In the genomic region with DNA sequence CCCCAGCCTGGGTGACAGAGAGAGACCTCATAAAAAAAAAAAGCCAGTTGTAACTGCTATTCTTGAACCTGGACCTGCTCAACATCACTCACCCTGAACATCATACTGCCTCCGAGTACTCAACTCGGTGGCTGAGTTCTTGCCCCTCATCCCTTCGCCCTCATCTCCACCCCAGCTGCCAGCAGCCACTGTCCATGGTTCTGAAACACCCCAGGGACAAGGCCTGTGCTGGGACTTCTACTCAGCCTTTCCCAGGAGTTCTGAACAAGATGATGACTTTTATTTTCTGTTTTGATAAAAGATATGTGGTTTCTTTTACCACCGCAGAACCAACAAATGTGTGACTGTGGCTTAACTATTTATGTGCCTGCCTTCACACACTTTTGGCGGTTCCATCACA, we compare ENCODE assay signal across 12 cellular contexts. TPM values are rescaled to one million over a fixed set of nuclear protein-coding genes. Genes with fewer than 3 reads are reported as not detected.
DNase-seq lines count a peak whose midpoint lies in the region; ATAC-seq, FAIRE-seq and TF ChIP-seq lines count a peak whose summit lies in the region.
"Had no signal": no experiment of that assay in that cellular context is flagged by ENCODE, and none has a peak within 500 bp of the region (broad histone marks: within the 10 kb centered on the region; RNA-seq: fewer than 3 reads in every experiment).

No MANE protein-coding gene starts in this region.

- H3K9me3 Mint-ChIP-seq in chondrocyte (ENCODE audit: low read depth), result no peaks in the 10 kb centered on the region

- H3K4me1 Mint-ChIP-seq in chondrocyte (ENCODE audit: low read depth), result no peaks in the 10 kb centered on the region

- TF ChIP-seq POLR2A in HepG2 (IDR thresholded peaks at IDR 0.05; ENCODE audit: insufficient read depth in 1 of 2, low read depth in 2 of 2, low read length in 2 of 2) (no peak), right lobe of liver (IDR thresholded peaks at IDR 0.05) (no peak), endothelial cell of umbilical vein (IDR thresholded peaks at IDR 0.05; ENCODE audit: low read depth, low read length) (no peak), testis (IDR thresholded peaks at IDR 0.05) (no peak)

- H3K27me3 Mint-ChIP-seq in chondrocyte (ENCODE audit: low read depth), result peaks cover 38% of the 10 kb centered on the region

- H3K9me3 ChIP-seq in HepG2 (ENCODE audit: low read length), result no peaks in the 10 kb centered on the region
- H3K9me3 ChIP-seq in right lobe of liver, result no peaks in the 10 kb centered on the region
- no peaks in the 10 kb centered on the region for H3K9me3 ChIP-seq in endothelial cell of umbilical vein (replicated peaks; ENCODE audit: control insufficient read depth, insufficient read depth, low read length)
- no peaks in the 10 kb centered on the region for H3K9me3 ChIP-seq in testis

- dilution Hi-C loops in endothelial cell of umbilical vein (cut with MboI; ENCODE audit: extremely low pct_ligation_motif_present, low sequenced_read_pairs), result no loop called here

- no peaks in the 10 kb centered on the region for H3K9me1 ChIP-seq in endothelial cell of umbilical vein (replicated peaks; ENCODE audit: control insufficient read depth, extremely low read depth, insufficient read depth, low read length)

- H3K27ac ChIP-seq in HepG2 (ENCODE audit: extremely low read length, insufficient read depth, low read length) (no peak overlapping the region), right lobe of liver (no peak overlapping the region), endothelial cell of umbilical vein (ENCODE audit: insufficient read depth, low read depth, low read length) (no peak overlapping the region), testis (no peak overlapping the region)
- H3K27ac ChIP-seq: SK-N-MC had no signal

- H3K9ac ChIP-seq in HepG2 (ENCODE audit: insufficient read depth, low read depth, low read length) (no peak overlapping the region), endothelial cell of umbilical vein (replicated peaks; ENCODE audit: extremely low read depth, insufficient read depth, low read length) (no peak overlapping the region)

- no peak for TF ChIP-seq RAD21 in HepG2 (CRISPR knock-in tag; IDR thresholded peaks at IDR 0.05)

- no peak overlapping the region for H3K27ac Mint-ChIP-seq in chondrocyte (ENCODE audit: unreplicated experiment)
- H3K27ac Mint-ChIP-seq: CD4-positive, CD25-positive, alpha-beta regulatory T cell had no signal

- H3K79me2 ChIP-seq in HepG2 (ENCODE audit: insufficient read depth, low read length) (no peaks in the 10 kb centered on the region), endothelial cell of umbilical vein (ENCODE audit: control insufficient read depth, insufficient read depth, low read length) (no peaks in the 10 kb centered on the region)

- FAIRE-seq in HepG2 (lab: Jason Lieb, UNC) (no peak), endothelial cell of umbilical vein (lab: Jason Lieb, UNC) (peak; percentile 8)

- H3K4me2 ChIP-seq in HepG2 (ENCODE audit: low read depth, low read length) (no peak overlapping the region), endothelial cell of umbilical vein (ENCODE audit: insufficient read depth, low read length) (no peak overlapping the region)

- H3K4me1 ChIP-seq in HepG2 (ENCODE audit: insufficient read depth, low read length) (no peaks in the 10 kb centered on the region), right lobe of liver (peaks cover 0 to 1% (median 0%) of the 10 kb centered on the region in 4 donors), endothelial cell of umbilical vein (ENCODE audit: control insufficient read depth, extremely low read depth, insufficient read depth, low read length) (no peaks in the 10 kb centered on the region), testis (peaks cover 4% of the 10 kb centered on the region)

- H4K20me1 ChIP-seq in HepG2 (ENCODE audit: insufficient read depth, low read length) (no peaks in the 10 kb centered on the region), endothelial cell of umbilical vein (replicated peaks; ENCODE audit: control insufficient read depth, extremely low read depth, insufficient read depth, low read length) (no peaks in the 10 kb centered on the region)

- TF ChIP-seq CTCF in HepG2 (CRISPR knock-in tag; IDR thresholded peaks at IDR 0.05) (no peak), right lobe of liver (IDR thresholded peaks at IDR 0.05) (no peak), endothelial cell of umbilical vein (IDR thresholded peaks at IDR 0.05; ENCODE audit: extremely low read depth in 1 of 2, insufficient read depth in 1 of 2, low read depth in 1 of 2, low read length in 2 of 2) (no peak), testis (IDR thresholded peaks at IDR 0.05) (no peak), chondrocyte (IDR thresholded peaks at IDR 0.05) (no peak)

- in situ Hi-C loops in HepG2 (cut with HindIII; ENCODE audit: extremely low pct_ligation_motif_present, low pct_unique_long_range_greater_than_20kb), result loop anchor here (10.0 kb wide), 1 partner anchor 241 kb away; no protein-coding TSS in a partner anchor

- no peaks in the 10 kb centered on the region for H3K36me3 Mint-ChIP-seq in chondrocyte (ENCODE audit: low read depth)
- H3K36me3 Mint-ChIP-seq: CD4-positive, CD25-positive, alpha-beta regulatory T cell had no signal

- DNase-seq in HepG2 (ENCODE audit: low spot score), result peak; percentile 27
- no peak for DNase-seq in right lobe of liver
- DNase-seq in endothelial cell of umbilical vein (ENCODE audit: low read depth, low spot score), result peak; percentile 9
- peak; percentile 31 for DNase-seq in testis
- no peak for DNase-seq in chondrocyte (ENCODE audit: low spot score)
- DNase-seq in kidney glomerular epithelial cell (lab: John Stamatoyannopoulos, UW), result no peak
- DNase-seq in NCI-H2171 treated with DMSO at 0.1 percent for 48 hours (lab: John Stamatoyannopoulos, UW), result no peak
- DNase-seq: NCI-H1417 had no signal

- POLR2A ChIA-PET in HepG2 (lab: Yijun Ruan, JAX) (no interaction called here), endothelial cell of umbilical vein (lab: Charles Lee) (no interaction called here)

- BruUV-seq in HepG2 (replicated peaks; lab: Mats Ljungman, UMichigan) (no TSS peak), endothelial cell of umbilical vein (replicated peaks; lab: Mats Ljungman, UMichigan) (no TSS peak)

- H3K4me3 Mint-ChIP-seq in chondrocyte (ENCODE audit: unreplicated experiment), result no peak overlapping the region

- H3K4me3 ChIP-seq in HepG2 (replicated peaks in 1 of 3; ENCODE audit: insufficient read depth in 1 of 3, low read depth in 2 of 3, low read length in 3 of 3) (no peak overlapping the region), right lobe of liver (no peak overlapping the region), endothelial cell of umbilical vein (replicated peaks in 1 of 3; ENCODE audit: insufficient read depth in 1 of 3, low read depth in 1 of 3, low read length in 3 of 3) (no peak overlapping the region), testis (no peak overlapping the region)
- H3K4me3 ChIP-seq: SK-N-MC had no signal

- H2AFZ ChIP-seq in HepG2 (ENCODE audit: low read length) (no peak overlapping the region), endothelial cell of umbilical vein (ENCODE audit: low read depth, low read length) (no peak overlapping the region)

- no peak for ATAC-seq in HepG2
- ATAC-seq in right lobe of liver, result no peak

- no peaks in the 10 kb centered on the region for H3K36me3 ChIP-seq in HepG2 (replicated peaks in 1 of 2; ENCODE audit: control insufficient read depth in 1 of 2, insufficient read depth in 2 of 2, low read length in 2 of 2)
- no peaks in the 10 kb centered on the region for H3K36me3 ChIP-seq in right lobe of liver
- no peaks in the 10 kb centered on the region for H3K36me3 ChIP-seq in endothelial cell of umbilical vein (ENCODE audit: control insufficient read depth in 2 of 2, extremely low read depth in 1 of 2, insufficient read depth in 2 of 2, low read length in 2 of 2)
- no peaks in the 10 kb centered on the region for H3K36me3 ChIP-seq in testis (ENCODE audit: low read depth, missing control alignments)

- 21% methylated on average over 5 of the region's 5 CpGs for whole genome bisulfite sequencing in HepG2 (ENCODE audit: low lambda C conversion rate)
- 24% methylated on average over 5 of the region's 5 CpGs for WGBS in right lobe of liver (ENCODE audit: insufficient coverage, low coverage, low lambda C conversion rate, missing lambda C conversion rate)
- WGBS in testis, 2 donors, result 40 to 59% methylated on average over 5 of the region's 5 CpGs

- TF ChIP-seq EP300 in HepG2 (IDR thresholded peaks at IDR 0.05; ENCODE audit: low read depth in 2 of 2, low read length in 2 of 2) (no peak), HepG2 (CRISPR knock-in tag; IDR thresholded peaks at IDR 0.05; ENCODE audit: borderline replicate concordance) (no peak)

- peaks cover 0 to 2% of the 10 kb centered on the region in 2 experiments; a peak in 1 of 5 replicates for H3K27me3 ChIP-seq in HepG2 (ENCODE audit: control insufficient read depth in 1 of 2, insufficient read depth in 2 of 2, low read length in 2 of 2)
- peaks cover 0 to 4% of the 10 kb centered on the region in 2 donors for H3K27me3 ChIP-seq in right lobe of liver
- H3K27me3 ChIP-seq in endothelial cell of umbilical vein (ENCODE audit: control insufficient read depth in 2 of 2, insufficient read depth in 2 of 2, low read length in 2 of 2), result peaks cover 0 to 2% of the 10 kb centered on the region in 2 experiments
- no peaks in the 10 kb centered on the region for H3K27me3 ChIP-seq in testis

- CTCF ChIA-PET in HepG2 (lab: Yijun Ruan, JAX; ENCODE audit: low intra/inter-chr PET ratio, low total read pairs), result no interaction called here
- CTCF ChIA-PET in endothelial cell of umbilical vein (lab: Charles Lee), result no interaction called here

- intact Hi-C loops in HepG2 (cut with micrococcal nuclease; ENCODE audit: unreplicated experiment), result no loop called here
- intact Hi-C loops in right lobe of liver (cut with DNase I), result no loop called here
- intact Hi-C loops in endothelial cell of umbilical vein (cut with micrococcal nuclease), result no loop called here
- intact Hi-C loops in testis (cut with DNase I; ENCODE audit: low total_unique reads), result no loop called here

RNA-seq across cellular contexts. Expression of a gene that starts 5.3 kb away (rescaled TPM):
- 0.13 and 0.17 TPM in 2 replicates for total RNA-seq in HepG2 (2016; rRNA removed; fragmentation: Illumina TruSeq; extraction: Trizol)
- total RNA-seq in HepG2 (2016; cell fraction: cytosol; rRNA removed; fragmentation: Illumina TruSeq; extraction: Trizol; ENCODE audit: low read depth), result not detected in 2 replicates
- 0.13 TPM in 1 of 2 replicates, not detected in the other for total RNA-seq in HepG2 (2016; cell fraction: insoluble cytoplasmic fraction; rRNA removed; fragmentation: Illumina TruSeq; extraction: Trizol)
- total RNA-seq in HepG2 (2016; cell fraction: membrane; rRNA removed; fragmentation: Illumina TruSeq; extraction: Trizol), result not detected in 2 replicates
- total RNA-seq in HepG2 (2016; cell fraction: nucleus; rRNA removed; fragmentation: Illumina TruSeq; extraction: Trizol), result 0.22 TPM in 1 of 2 replicates, not detected in the other
- polyA plus RNA-seq in HepG2 (2011; rRNA removed), result 0.08 and 0.09 TPM in 2 replicates
- polyA plus RNA-seq in HepG2 (2011; cell fraction: cytosol; rRNA removed), result 0.03 TPM in 1 of 2 replicates, not detected in the other
- polyA plus RNA-seq in HepG2 (2011; cell fraction: nucleus; rRNA removed), result 0.12 and 0.29 TPM in 2 replicates
- polyA plus RNA-seq in HepG2 (2012), result 0.07 TPM in 1 of 2 replicates, not detected in the other
- polyA plus RNA-seq in HepG2 (2016; cell fraction: cytosol; fragmentation: Illumina TruSeq; extraction: Trizol; ENCODE audit: low read depth), result not detected in 2 replicates
- not detected in 2 replicates for polyA plus RNA-seq in HepG2 (2016; cell fraction: insoluble cytoplasmic fraction; fragmentation: Illumina TruSeq; extraction: Trizol; ENCODE audit: low read depth)
- not detected in 2 replicates for polyA plus RNA-seq in HepG2 (2016; cell fraction: membrane; fragmentation: Illumina TruSeq; extraction: Trizol; ENCODE audit: low read depth)
- polyA plus RNA-seq in HepG2 (2016; cell fraction: nucleus; fragmentation: Illumina TruSeq; extraction: Trizol; ENCODE audit: insufficient read depth, low read depth), result 0.31 TPM in 1 of 2 replicates, not detected in the other
- not detected in 2 replicates for polyA minus RNA-seq in HepG2 (2011; rRNA and poly(A)+ RNA removed; ENCODE audit: low replicate concordance)
- not detected in 2 replicates for polyA minus RNA-seq in HepG2 (2011; cell fraction: cytosol; rRNA and poly(A)+ RNA removed)
- polyA minus RNA-seq in HepG2 (2011; cell fraction: nucleus; rRNA and poly(A)+ RNA removed), result 0.12 and 0.13 TPM in 2 replicates
- total RNA-seq in right lobe of liver, result under 1 TPM in 1 of 6 experiments, not detected in 5; 0.06 TPM
- polyA plus RNA-seq in PFSK-1 (2012; ENCODE audit: insufficient read length, low read depth), result 5.3 TPM
- total RNA-seq in endothelial cell of umbilical vein, result 0.49 and 0.51 TPM in 2 replicates
- polyA plus RNA-seq in endothelial cell of umbilical vein, result 0.24 and 0.26 TPM in 2 replicates
- 0.12 and 0.20 TPM in 2 replicates for polyA plus RNA-seq in endothelial cell of umbilical vein (2011; cell fraction: cytosol; rRNA removed)
- polyA plus RNA-seq in endothelial cell of umbilical vein (2011; cell fraction: nucleus; rRNA removed), result 0.29 and 0.60 TPM in 2 replicates
- polyA plus RNA-seq in endothelial cell of umbilical vein (2012), result 0.08 and 0.40 TPM in 2 replicates
- 0.19 and 0.23 TPM in 2 replicates for polyA minus RNA-seq in endothelial cell of umbilical vein
- not detected for polyA minus RNA-seq in endothelial cell of umbilical vein (2011; cell fraction: cytosol; rRNA and poly(A)+ RNA removed)
- 0.24 and 0.48 TPM in 2 replicates for polyA minus RNA-seq in endothelial cell of umbilical vein (2011; cell fraction: nucleus; rRNA and poly(A)+ RNA removed)
- 1 to 10 TPM; 6.8 to 8.8 TPM for total RNA-seq in testis
- polyA plus RNA-seq in testis (ENCODE audit: insufficient read depth, low read depth, low replicate concordance), result 7.3 TPM
- 0.05 to 0.21 TPM in 2 of 3 replicates, not detected in the other for total RNA-seq in chondrocyte
- total RNA-seq: lower leg skin had no signal

Comparison
In these comparisons a context has a peak if more than half of its experiments do, and no peak if none do; other contexts are left out.
1. DNase-seq: peak in HepG2 (single experiment), endothelial cell of umbilical vein (single experiment) and testis (single experiment); none in right lobe of liver (0 of 3), chondrocyte (single experiment), kidney glomerular epithelial cell (single experiment) and NCI-H2171 treated with DMSO at 0.1 percent for 48 hours (single experiment).